In the genomic region with DNA sequence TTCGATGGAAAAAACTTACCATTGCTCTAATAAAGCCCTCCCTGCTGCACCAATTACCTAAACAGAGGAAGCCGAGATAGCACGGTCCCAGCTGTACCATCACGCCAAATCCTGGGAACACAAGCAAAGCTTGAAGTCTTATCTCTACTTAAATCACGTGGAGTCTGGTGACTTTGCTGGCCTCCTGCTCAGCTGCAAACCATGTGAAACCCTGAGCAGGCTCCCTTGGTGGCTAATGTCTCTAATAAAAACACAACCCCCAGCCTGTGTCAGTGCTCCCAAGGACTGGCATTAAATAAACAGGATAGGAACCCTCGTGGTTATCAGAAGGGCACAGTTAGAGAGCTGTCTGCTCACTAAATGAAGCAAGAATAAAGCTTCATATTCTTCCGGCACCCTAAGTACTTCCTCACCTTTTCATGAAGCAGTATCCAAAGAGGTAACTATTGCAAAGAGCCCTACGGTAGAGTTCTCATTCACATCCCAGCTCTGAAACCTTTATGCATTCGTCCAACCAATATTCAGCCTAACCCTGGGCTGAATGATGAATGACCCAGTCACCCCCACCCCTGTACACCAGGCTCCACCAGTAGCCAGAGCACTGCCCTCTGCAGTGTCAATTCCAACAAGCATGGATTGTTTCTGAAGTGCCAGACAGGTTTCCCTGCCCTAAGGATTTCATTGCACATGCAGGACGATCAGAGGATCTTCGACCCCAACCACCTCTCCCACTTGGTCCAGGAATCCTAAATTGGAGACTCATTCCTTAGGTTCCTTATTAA, we compare ENCODE assay signal across 28 cellular contexts.
"Had no signal": no experiment of that assay in that cellular context is flagged by ENCODE, and none has a peak within 500 bp of the region (broad histone marks: within the 10 kb centered on the region; RNA-seq: fewer than 3 reads in every experiment).

No MANE protein-coding gene starts in this region.

- H3K36me3 ChIP-seq: MG63 had no signal

- DNase-seq: activated CD4-positive, alpha-beta T cell treated with anti-CD3 and anti-CD28 coated beads for 36 hours; activated CD4-positive, alpha-beta T cell treated with anti-CD3 and anti-CD28 coated beads, Interleukin-2, amount 10 ng/mL, durations not matched to agents 7 days and 5 days; activated CD4-positive, alpha-beta T cell treated with anti-CD3 and anti-CD28 coated beads, Interleukin-2, amount 50 U/mL, for 48 hours; activated CD8-positive, alpha-beta T cell treated with anti-CD3 and anti-CD28 coated beads, Interleukin-2, amount 10 ng/mL, durations not matched to agents 7 days and 5 days; activated gamma-delta T cell; activated naive CD4-positive, alpha-beta T cell treated with Interleukin-2 at 50 U/mL for 16 hours; activated naive CD8-positive, alpha-beta T cell treated with anti-CD3 and anti-CD28 coated beads, Interleukin-2, amount 10 ng/mL, durations not matched to agents 7 days and 5 days; activated T-cell treated with anti-CD3 and anti-CD28 coated beads, Interleukin-2, amount 50 U/mL, for 24 hours; amygdala; caudate nucleus; cerebellar nuclear complex; Kasumi-1; KG1; MG63; NCI-H1048; NCI-H1105 treated with DMSO at 0.1 percent for 48 hours; NCI-H1436; NCI-H187; NCI-H2029 treated with DMSO at 0.1 percent for 48 hours; NCI-H2107; NCI-H2171; NCI-H524; NCI-H69; NK-92 treated with Interleukin-12 subunit alpha and Interleukin-12 subunit beta, amount 100 ng/mL, for 24 hours; PC-9; SIG-M5; SK-N-SH had no signal

- H3K27me3 ChIP-seq: MG63 had no signal

- H3K27ac ChIP-seq: PC-9, RWPE1 had no signal

- H3K9ac ChIP-seq: SK-N-SH had no signal

- H3K4me2 ChIP-seq: PC-9, SK-N-SH had no signal

- H3K9me3 ChIP-seq: MG63, SK-N-SH had no signal

- H3K4me3 ChIP-seq: MG63, PC-9 had no signal
